ENCODE assay signal across 20 cellular contexts in the genomic region with DNA sequence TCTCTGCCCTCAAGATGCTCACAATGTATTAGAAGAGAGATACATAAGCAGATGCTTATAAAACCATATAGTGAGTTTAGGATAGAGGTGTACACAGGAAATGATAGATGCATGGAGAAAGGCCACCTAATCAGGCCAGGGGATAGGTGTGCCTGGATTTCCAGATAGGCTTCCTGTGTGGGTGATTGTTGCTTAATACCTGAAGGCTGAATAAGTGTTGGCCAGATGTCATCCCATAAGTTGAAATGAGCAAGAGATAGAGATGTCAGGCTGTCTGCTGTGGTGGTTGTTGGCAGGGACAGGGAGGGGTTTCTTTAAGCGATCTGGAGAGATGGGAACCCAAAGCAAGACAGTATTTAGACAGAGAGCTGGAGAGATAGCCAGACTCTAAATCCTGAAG.
"Had no signal": no experiment of that assay in that cellular context is flagged by ENCODE, and none has a peak within 500 bp of the region (broad histone marks: within the 10 kb centered on the region; RNA-seq: fewer than 3 reads in every experiment).

No MANE protein-coding gene starts in this region.

- H3K9me3 Mint-ChIP-seq: endodermal cell; naive thymus-derived CD8-positive, alpha-beta T cell had no signal

- H3K36me3 ChIP-seq: esophagus muscularis mucosa, gastroesophageal sphincter, neutrophil, tibial nerve, upper lobe of right lung, vagina had no signal

- DNase-seq: effector CD4-positive, alpha-beta T cell; endodermal cell; glutamatergic neuron; kidney; left colon; mucosa of descending colon; naive thymus-derived CD8-positive, alpha-beta T cell; stimulated activated CD4-positive, alpha-beta T cell treated with anti-CD3 and anti-CD28 coated beads, Interleukin-2, amount 100 ng/mL, for 24 hours; stimulated activated CD4-positive, alpha-beta T cell treated with anti-CD3 and anti-CD28 coated beads, Interleukin-4, amount 100 ng/mL, for 4 hours; stimulated activated naive B cell treated with anti-CD40 and anti-IgM and Interleukin-4, amounts not matched to agents 10 μg/mL and 1 μg/mL and 100 μg/mL, for 72 hours; stimulated activated naive CD8-positive, alpha-beta T cell treated with anti-CD3 and anti-CD28 coated beads, Interleukin-15, amount 100 ng/mL, for 72 hours; testis; upper lobe of right lung had no signal

- H3K27me3 ChIP-seq: esophagus muscularis mucosa, gastroesophageal sphincter, neutrophil, testis, tibial nerve, upper lobe of right lung, vagina had no signal

- H3K36me3 Mint-ChIP-seq: naive thymus-derived CD8-positive, alpha-beta T cell; stimulated activated naive B cell treated with anti-CD40 and anti-IgM and Interleukin-4, amounts not matched to agents 10 μg/mL and 1 μg/mL and 100 μg/mL, for 72 hours had no signal

- H3K4me1 ChIP-seq: gastroesophageal sphincter, testis, upper lobe of right lung, vagina had no signal

- H3K27me3 Mint-ChIP-seq: naive thymus-derived CD8-positive, alpha-beta T cell; stimulated activated naive B cell treated with anti-CD40 and anti-IgM and Interleukin-4, amounts not matched to agents 10 μg/mL and 1 μg/mL and 100 μg/mL, for 72 hours; stimulated activated naive CD8-positive, alpha-beta T cell treated with anti-CD3 and anti-CD28 coated beads, Interleukin-15, amount 100 ng/mL, for 72 hours had no signal

- H3K4me3 ChIP-seq: coronary artery, esophagus muscularis mucosa, gastroesophageal sphincter, mucosa of descending colon, testis, tibial nerve, upper lobe of right lung, vagina had no signal

- H3K27ac ChIP-seq: coronary artery, esophagus muscularis mucosa, gastroesophageal sphincter, neutrophil, testis, tibial nerve, upper lobe of right lung, vagina had no signal

- H3K4me1 Mint-ChIP-seq: endodermal cell had no signal

- H3K27ac Mint-ChIP-seq: endodermal cell; naive thymus-derived CD8-positive, alpha-beta T cell; stimulated activated naive B cell treated with anti-CD40 and anti-IgM and Interleukin-4, amounts not matched to agents 10 μg/mL and 1 μg/mL and 100 μg/mL, for 72 hours; stimulated activated naive CD8-positive, alpha-beta T cell treated with anti-CD3 and anti-CD28 coated beads, Interleukin-15, amount 100 ng/mL, for 72 hours had no signal

- FAIRE-seq: endothelial cell of umbilical vein, kidney had no signal

- H3K9me3 ChIP-seq: esophagus muscularis mucosa, gastroesophageal sphincter, mucosa of descending colon, neutrophil, testis, tibial nerve, upper lobe of right lung, vagina had no signal

- H3K4me3 Mint-ChIP-seq: endodermal cell; stimulated activated naive B cell treated with anti-CD40 and anti-IgM and Interleukin-4, amounts not matched to agents 10 μg/mL and 1 μg/mL and 100 μg/mL, for 72 hours; stimulated activated naive CD8-positive, alpha-beta T cell treated with anti-CD3 and anti-CD28 coated beads, Interleukin-15, amount 100 ng/mL, for 72 hours had no signal
